ENCODE assay signal across 25 cellular contexts in genomic region chr5:132024117-132024435, GRCh38. TPM values are rescaled to one million over a fixed set of nuclear protein-coding genes. Genes with fewer than 3 reads are reported as not detected.
DNase-seq lines count a peak whose midpoint lies in the region; ATAC-seq, FAIRE-seq and TF ChIP-seq lines count a peak whose summit lies in the region.
"Had no signal": no experiment of that assay in that cellular context is flagged by ENCODE, and none has a peak within 500 bp of the region (broad histone marks: within the 10 kb centered on the region; RNA-seq: fewer than 3 reads in every experiment).

No MANE protein-coding gene starts in this region.

- DNase-seq in natural killer cell (peak; percentile 7), ecto neural progenitor cell (ENCODE audit: low spot score) (peak; percentile 27), mesenteric fat pad (ENCODE audit: low spot score) (peak; percentile 67), urothelium cell line (ENCODE audit: low spot score) (no peak), NCI-H2171 treated with DMSO at 0.1 percent for 48 hours (lab: John Stamatoyannopoulos, UW) (no peak), NCI-H2196 (lab: John Stamatoyannopoulos, UW; ENCODE audit: unreplicated experiment) (no peak), COR-L47 (lab: John Stamatoyannopoulos, UW) (no peak)
- DNase-seq in natural killer cell treated with Interleukin-12 subunit alpha and Interleukin-12 subunit beta and Interleukin-15 and Interleukin-18, amount 100 ng/mL, for 72 hours (ENCODE audit: low spot score): no peak
- DNase-seq: BE2C; Calu3; CD4-positive, alpha-beta T cell; CD8-positive, alpha-beta memory T cell; DMS53; DMS79 treated with DMSO at 0.1 percent for 48 hours; GF-D8; GOT3; HFFc6 had no signal

- no peaks in the 10 kb centered on the region for H3K27me3 Mint-ChIP-seq in natural killer cell (ENCODE audit: low read depth in 2 of 2)
- H3K27me3 Mint-ChIP-seq in natural killer cell treated with Interleukin-12 subunit alpha and Interleukin-12 subunit beta and Interleukin-15 and Interleukin-18, amount 100 ng/mL, for 72 hours: no peaks in the 10 kb centered on the region
- H3K27me3 Mint-ChIP-seq: CD4-positive, alpha-beta T cell; CD8-positive, alpha-beta memory T cell had no signal

- intact Hi-C loops in natural killer cell (cut with micrococcal nuclease): no loop called here

- peak; percentile 50 for FAIRE-seq in urothelium cell line (lab: Jason Lieb, UNC)
- FAIRE-seq: GM12891, GM18507, H54 had no signal

- H3K9me3 Mint-ChIP-seq in natural killer cell: no peaks in the 10 kb centered on the region
- H3K9me3 Mint-ChIP-seq in natural killer cell treated with Interleukin-12 subunit alpha and Interleukin-12 subunit beta and Interleukin-15 and Interleukin-18, amount 100 ng/mL, for 72 hours: no peaks in the 10 kb centered on the region
- H3K9me3 Mint-ChIP-seq: CD14-positive monocyte; CD4-positive, alpha-beta T cell; CD8-positive, alpha-beta memory T cell; HFFc6 had no signal

- no peak for TF ChIP-seq CTCF in natural killer cell (IDR thresholded peaks at IDR 0.05)

- no peak overlapping the region for H3K27ac Mint-ChIP-seq in natural killer cell
- H3K27ac Mint-ChIP-seq in natural killer cell treated with Interleukin-12 subunit alpha and Interleukin-12 subunit beta and Interleukin-15 and Interleukin-18, amount 100 ng/mL, for 72 hours: no peak overlapping the region
- H3K27ac Mint-ChIP-seq: CD14-positive monocyte; CD4-positive, alpha-beta T cell; CD8-positive, alpha-beta memory T cell; HFFc6 had no signal

- no peak for ATAC-seq in natural killer cell
- ATAC-seq in natural killer cell treated with Interleukin-12 subunit alpha and Interleukin-12 subunit beta and Interleukin-15 and Interleukin-18, amount 100 ng/mL, for 72 hours: no peak

- no peak overlapping the region for H3K4me3 Mint-ChIP-seq in natural killer cell
- H3K4me3 Mint-ChIP-seq in natural killer cell treated with Interleukin-12 subunit alpha and Interleukin-12 subunit beta and Interleukin-15 and Interleukin-18, amount 100 ng/mL, for 72 hours: no peak overlapping the region
- H3K4me3 Mint-ChIP-seq: CD14-positive monocyte; CD4-positive, alpha-beta T cell; CD8-positive, alpha-beta memory T cell; HFFc6 had no signal

- H3K36me3 Mint-ChIP-seq in natural killer cell: no peaks in the 10 kb centered on the region
- no peaks in the 10 kb centered on the region for H3K36me3 Mint-ChIP-seq in natural killer cell treated with Interleukin-12 subunit alpha and Interleukin-12 subunit beta and Interleukin-15 and Interleukin-18, amount 100 ng/mL, for 72 hours
- H3K36me3 Mint-ChIP-seq: CD14-positive monocyte; CD8-positive, alpha-beta memory T cell had no signal

- H3K4me1 Mint-ChIP-seq in natural killer cell: peaks cover 16 to 33% of the 10 kb centered on the region in 2 donors
- H3K4me1 Mint-ChIP-seq in natural killer cell treated with Interleukin-12 subunit alpha and Interleukin-12 subunit beta and Interleukin-15 and Interleukin-18, amount 100 ng/mL, for 72 hours (ENCODE audit: low read depth in 2 of 2): peaks cover 32 to 40% of the 10 kb centered on the region in 2 donors
- H3K4me1 Mint-ChIP-seq: CD14-positive monocyte had no signal

RNA-seq across cellular contexts. Expression of gene ACSL6, which starts 12.6 kb away (rescaled TPM):
- total RNA-seq in natural killer cell (1 to 10 TPM; 2.1 to 2.2 (median 2.2) TPM), mesenteric fat pad (0.35 TPM)
- 1 to 10 TPM in 1 of 2 donors, under 1 TPM in 1; 0.67 to 1.5 TPM for total RNA-seq in natural killer cell treated with Interleukin-12 subunit alpha and Interleukin-12 subunit beta and Interleukin-15 and Interleukin-18, amount 100 ng/mL, for 72 hours
- total RNA-seq: A673, HFFc6 had no signal

RNA-seq across cellular contexts. Expression of gene IL3, which starts 36.4 kb away (rescaled TPM):
- total RNA-seq in natural killer cell (not detected), mesenteric fat pad (not detected)
- total RNA-seq in natural killer cell treated with Interleukin-12 subunit alpha and Interleukin-12 subunit beta and Interleukin-15 and Interleukin-18, amount 100 ng/mL, for 72 hours: under 1 TPM in 1 of 2 donors, not detected in 1; 0.36 TPM
- total RNA-seq: A172; A673; Calu3; CD4-positive, alpha-beta T cell; Daoy; G401; HFFc6 had no signal

RNA-seq across cellular contexts. Expression of gene CSF2, which starts 49.5 kb away (rescaled TPM):
- 1 to 10 TPM in 1 of 3 donors, under 1 TPM in 2; 0.65 to 1.2 (median 0.82) TPM for total RNA-seq in natural killer cell
- 100 to 1,000 TPM in 1 of 2 donors, 10 to 100 TPM in 1; 41.4 to 125 TPM for total RNA-seq in natural killer cell treated with Interleukin-12 subunit alpha and Interleukin-12 subunit beta and Interleukin-15 and Interleukin-18, amount 100 ng/mL, for 72 hours
- not detected for total RNA-seq in mesenteric fat pad
- total RNA-seq: A673; CD4-positive, alpha-beta T cell; G401 had no signal

Comparison
In these comparisons a context has a peak if more than half of its experiments do, and no peak if none do; other contexts are left out.
1. DNase-seq: peak in natural killer cell (single experiment), ecto neural progenitor cell (single experiment) and mesenteric fat pad (single experiment); none in natural killer cell treated with Interleukin-12 subunit alpha and Interleukin-12 subunit beta and Interleukin-15 and Interleukin-18, amount 100 ng/mL, for 72 hours (single experiment), urothelium cell line (single experiment), NCI-H2171 treated with DMSO at 0.1 percent for 48 hours (single experiment), NCI-H2196 (single experiment) and COR-L47 (single experiment).
2. RNA of gene CSF2, which starts 49.5 kb away (total RNA-seq): 41.4 to 125 TPM in natural killer cell treated with Interleukin-12 subunit alpha and Interleukin-12 subunit beta and Interleukin-15 and Interleukin-18, amount 100 ng/mL, for 72 hours; 0.65 to 1.2 TPM in natural killer cell and not detected in mesenteric fat pad (single experiment); every median in the first group is over 10 times any median in the second.